11 cellular contexts compared by ENCODE assay signal in genomic region chr14:21494902-21495762, GRCh38. TPM values are rescaled to one million over a fixed set of nuclear protein-coding genes. Genes with fewer than 3 reads are reported as not detected.
A peak's percentile ranks its signal among the peaks of the same experiment; 100 is the strongest.
DNase-seq lines count a peak whose midpoint lies in the region; ATAC-seq and TF ChIP-seq lines count a peak whose summit lies in the region.
"Had no signal": no experiment of that assay in that cellular context is flagged by ENCODE, and none has a peak within 500 bp of the region (broad histone marks: within the 10 kb centered on the region; RNA-seq: fewer than 3 reads in every experiment).

No MANE protein-coding gene starts in this region.

- TF ChIP-seq CTCF in PC-3 (conservative IDR thresholded peaks at IDR 0.05; ENCODE audit: low read depth, low read length), result no peak
- no peak for TF ChIP-seq CTCF in fibroblast of lung (conservative IDR thresholded peaks at IDR 0.05 in 1 of 2, IDR thresholded peaks at IDR 0.05 in 1 of 2; ENCODE audit: low read depth in 1 of 2, low read length in 2 of 2)

- H3K27ac ChIP-seq in PC-3 (ENCODE audit: low read length) (no peak overlapping the region), fibroblast of lung (ENCODE audit: insufficient read depth, low read length) (no peak overlapping the region)

- intact Hi-C loops in activated naive CD4-positive, alpha-beta T cell treated with anti-CD3 and anti-CD28 coated beads for 36 hours (cut with micrococcal nuclease), result no loop called here
- intact Hi-C loops in PC-3 (cut with micrococcal nuclease), result no loop called here

- peak overlapping the region; percentile 54 for H3K27ac Mint-ChIP-seq in activated naive CD4-positive, alpha-beta T cell treated with anti-CD3 and anti-CD28 coated beads for 36 hours
- no peak overlapping the region for H3K27ac Mint-ChIP-seq in activated naive CD4-positive, alpha-beta T cell treated with anti-CD3 and anti-CD28 coated beads, Interleukin-2, amount 10 ng/mL, durations not matched to agents 7 days and 5 days
- peak overlapping the region; percentile 45 for H3K27ac Mint-ChIP-seq in stimulated activated effector memory CD8-positive, alpha-beta T cell treated with anti-CD3 and anti-CD28 coated beads, Interleukin-12 subunit alpha, Interleukin-12 subunit beta, amount 100 ng/mL, for 72 hours
- H3K27ac Mint-ChIP-seq: memory B cell had no signal

- no peaks in the 10 kb centered on the region for H3K27me3 Mint-ChIP-seq in activated naive CD4-positive, alpha-beta T cell treated with anti-CD3 and anti-CD28 coated beads for 36 hours (ENCODE audit: low read depth)
- H3K27me3 Mint-ChIP-seq in activated naive CD4-positive, alpha-beta T cell treated with anti-CD3 and anti-CD28 coated beads, Interleukin-2, amount 10 ng/mL, durations not matched to agents 7 days and 5 days, result no peaks in the 10 kb centered on the region
- H3K27me3 Mint-ChIP-seq: memory B cell had no signal

- H3K36me3 ChIP-seq in PC-3 (ENCODE audit: low read depth, low read length) (peaks cover 59% of the 10 kb centered on the region), fibroblast of lung (ENCODE audit: control insufficient read depth, insufficient read depth, low read length) (peaks cover 16% of the 10 kb centered on the region)

- BruUV-seq in PC-3 (replicated peaks; lab: Mats Ljungman, UMichigan), result no TSS peak

- no peaks in the 10 kb centered on the region for H4K20me1 ChIP-seq in PC-3 (ENCODE audit: low read length)
- H4K20me1 ChIP-seq in fibroblast of lung (ENCODE audit: control insufficient read depth, extremely low read depth, insufficient read depth, low read length), result no peaks in the 10 kb centered on the region

- no peak for DNase-seq in activated naive CD4-positive, alpha-beta T cell treated with anti-CD3 and anti-CD28 coated beads for 36 hours
- no peak for DNase-seq in activated naive CD4-positive, alpha-beta T cell treated with anti-CD3 and anti-CD28 coated beads, Interleukin-2, amount 10 ng/mL, durations not matched to agents 7 days and 5 days
- DNase-seq in PC-3 (no peak), fibroblast of lung (ENCODE audit: low read depth in 2 of 2) (peak; percentile 58 to 59), OCI-M2 (lab: John Stamatoyannopoulos, UW; ENCODE audit: unreplicated experiment) (no peak), HPDE6-E6E7 (ENCODE audit: extremely low spot score) (no peak)
- DNase-seq in stimulated activated effector memory CD8-positive, alpha-beta T cell treated with anti-CD3 and anti-CD28 coated beads, Interleukin-12 subunit alpha, Interleukin-12 subunit beta, amount 100 ng/mL, for 72 hours (ENCODE audit: low spot score in 2 of 2), result no peak
- DNase-seq in stimulated activated naive CD4-positive, alpha-beta T cell treated with Interleukin-2 at 50 U/mL for 16 hours (lab: John Stamatoyannopoulos, UW), result no peak
- DNase-seq: stimulated activated CD4-positive, alpha-beta T cell treated with anti-CD3 and anti-CD28 coated beads, Interleukin-1b, Interleukin-23, amount 100 ng/mL, for 48 hours had no signal

- CTCF ChIA-PET in activated naive CD4-positive, alpha-beta T cell treated with anti-CD3 and anti-CD28 coated beads for 36 hours (lab: Charles Lee), result interaction anchor here (0.5 to 1.5 kb wide), 6 partner anchors 9 to 637 kb away, joined by 3 to 4 read pairs (median 3); no protein-coding TSS in a partner anchor
- CTCF ChIA-PET in activated naive CD4-positive, alpha-beta T cell treated with anti-CD3 and anti-CD28 coated beads, Interleukin-2, amount 10 ng/mL, durations not matched to agents 7 days and 5 days (lab: Charles Lee), result interaction anchor here (0.7 to 0.8 kb wide), 3 partner anchors 30 to 71 kb away, joined by 3 read pairs; no protein-coding TSS in a partner anchor
- CTCF ChIA-PET in PC-3 (lab: Charles Lee), result interaction anchor here (1.0 kb wide), 1 partner anchor 39 kb away, joined by 3 read pairs; the partner anchor contains the start of gene CHD8

- H3K4me3 Mint-ChIP-seq in activated naive CD4-positive, alpha-beta T cell treated with anti-CD3 and anti-CD28 coated beads for 36 hours, result no peak overlapping the region
- no peak overlapping the region for H3K4me3 Mint-ChIP-seq in activated naive CD4-positive, alpha-beta T cell treated with anti-CD3 and anti-CD28 coated beads, Interleukin-2, amount 10 ng/mL, durations not matched to agents 7 days and 5 days
- no peak overlapping the region for H3K4me3 Mint-ChIP-seq in stimulated activated effector memory CD8-positive, alpha-beta T cell treated with anti-CD3 and anti-CD28 coated beads, Interleukin-12 subunit alpha, Interleukin-12 subunit beta, amount 100 ng/mL, for 72 hours
- H3K4me3 Mint-ChIP-seq: memory B cell had no signal

- H3K4me1 ChIP-seq in PC-3 (ENCODE audit: insufficient read depth, low read length) (no peaks in the 10 kb centered on the region), fibroblast of lung (ENCODE audit: control insufficient read depth, extremely low read depth, insufficient read depth, low read length) (no peaks in the 10 kb centered on the region)

- H3K4me3 ChIP-seq in PC-3 (ENCODE audit: low read length), result no peak overlapping the region
- no peak overlapping the region for H3K4me3 ChIP-seq in fibroblast of lung (replicated peaks in 1 of 4; ENCODE audit: control extremely low read depth in 1 of 4, insufficient read depth in 1 of 4, low read depth in 3 of 4, low read length in 4 of 4)

- H3K9me3 ChIP-seq in PC-3 (ENCODE audit: low read length) (no peaks in the 10 kb centered on the region), fibroblast of lung (ENCODE audit: control insufficient read depth, insufficient read depth, low read depth, low read length) (no peaks in the 10 kb centered on the region)

- POLR2A ChIA-PET in PC-3 (lab: Charles Lee; ENCODE audit: unreplicated experiment), result interaction anchor here (0.6 to 0.7 kb wide), 3 partner anchors 8 to 16 kb away, joined by 3 to 7 read pairs (median 5); partner anchors contain the start of gene METTL3

- H3K27me3 ChIP-seq in PC-3 (ENCODE audit: low read length) (no peaks in the 10 kb centered on the region), fibroblast of lung (ENCODE audit: control insufficient read depth, insufficient read depth, low read length) (no peaks in the 10 kb centered on the region)

- peaks cover 14% of the 10 kb centered on the region for H3K4me1 Mint-ChIP-seq in activated naive CD4-positive, alpha-beta T cell treated with anti-CD3 and anti-CD28 coated beads for 36 hours (ENCODE audit: low read depth)
- peaks cover 16% of the 10 kb centered on the region for H3K4me1 Mint-ChIP-seq in activated naive CD4-positive, alpha-beta T cell treated with anti-CD3 and anti-CD28 coated beads, Interleukin-2, amount 10 ng/mL, durations not matched to agents 7 days and 5 days
- peaks cover 8% of the 10 kb centered on the region for H3K4me1 Mint-ChIP-seq in stimulated activated effector memory CD8-positive, alpha-beta T cell treated with anti-CD3 and anti-CD28 coated beads, Interleukin-12 subunit alpha, Interleukin-12 subunit beta, amount 100 ng/mL, for 72 hours
- H3K4me1 Mint-ChIP-seq: memory B cell had no signal

- ATAC-seq in PC-3, result peak; percentile 8; the same call in 1 of the 2 replicates
- ATAC-seq in stimulated activated effector memory CD8-positive, alpha-beta T cell treated with anti-CD3 and anti-CD28 coated beads, Interleukin-12 subunit alpha, Interleukin-12 subunit beta, amount 100 ng/mL, for 72 hours, result no peak
- ATAC-seq: Panc1 had no signal

- H3K9ac ChIP-seq in PC-3 (ENCODE audit: low read length), result no peak overlapping the region
- H3K9ac ChIP-seq in fibroblast of lung (ENCODE audit: insufficient read depth, low read length), result no peak overlapping the region

- H3K9me3 Mint-ChIP-seq in activated naive CD4-positive, alpha-beta T cell treated with anti-CD3 and anti-CD28 coated beads for 36 hours, result no peaks in the 10 kb centered on the region
- H3K9me3 Mint-ChIP-seq in activated naive CD4-positive, alpha-beta T cell treated with anti-CD3 and anti-CD28 coated beads, Interleukin-2, amount 10 ng/mL, durations not matched to agents 7 days and 5 days, result no peaks in the 10 kb centered on the region
- H3K9me3 Mint-ChIP-seq in stimulated activated effector memory CD8-positive, alpha-beta T cell treated with anti-CD3 and anti-CD28 coated beads, Interleukin-12 subunit alpha, Interleukin-12 subunit beta, amount 100 ng/mL, for 72 hours, result no peaks in the 10 kb centered on the region
- H3K9me3 Mint-ChIP-seq: memory B cell had no signal

- no peaks in the 10 kb centered on the region for H3K9me2 ChIP-seq in PC-3 (replicated peaks; ENCODE audit: low read length)

- H3K36me3 Mint-ChIP-seq in activated naive CD4-positive, alpha-beta T cell treated with anti-CD3 and anti-CD28 coated beads for 36 hours (ENCODE audit: low read depth), result peaks cover 31% of the 10 kb centered on the region
- peaks cover 54% of the 10 kb centered on the region for H3K36me3 Mint-ChIP-seq in activated naive CD4-positive, alpha-beta T cell treated with anti-CD3 and anti-CD28 coated beads, Interleukin-2, amount 10 ng/mL, durations not matched to agents 7 days and 5 days
- peaks cover 100% of the 10 kb centered on the region for H3K36me3 Mint-ChIP-seq in stimulated activated effector memory CD8-positive, alpha-beta T cell treated with anti-CD3 and anti-CD28 coated beads, Interleukin-12 subunit alpha, Interleukin-12 subunit beta, amount 100 ng/mL, for 72 hours

- no peak overlapping the region for H2AFZ ChIP-seq in PC-3 (ENCODE audit: low read length)
- no peak overlapping the region for H2AFZ ChIP-seq in fibroblast of lung (ENCODE audit: low read length)

- no peaks in the 10 kb centered on the region for H3K79me2 ChIP-seq in PC-3 (ENCODE audit: low read length)
- H3K79me2 ChIP-seq in fibroblast of lung (ENCODE audit: control insufficient read depth, insufficient read depth, low read length), result no peaks in the 10 kb centered on the region

- H3K4me2 ChIP-seq in PC-3 (ENCODE audit: low read length) (no peak overlapping the region), fibroblast of lung (ENCODE audit: extremely low read depth, insufficient read depth, low read length) (no peak overlapping the region)

- H3F3A ChIP-seq in PC-3 (ENCODE audit: low read length, unreplicated experiment), result no peaks in the 10 kb centered on the region

RNA-seq across cellular contexts. Expression of gene METTL3, which starts 16.0 kb away (rescaled TPM):
- total RNA-seq in activated naive CD4-positive, alpha-beta T cell treated with anti-CD3 and anti-CD28 coated beads for 36 hours, result 10 to 100 TPM; 60.6 TPM
- 47.6 and 57.1 TPM in 2 replicates for total RNA-seq in PC-3 (2014; rRNA removed)
- total RNA-seq in fibroblast of lung, result 54.4 and 59.9 TPM in 2 replicates
- 39.2 and 44.0 TPM in 2 replicates for polyA plus RNA-seq in fibroblast of lung
- polyA plus RNA-seq in fibroblast of lung (2012), result 22.2 and 29.1 TPM in 2 replicates
- polyA minus RNA-seq in fibroblast of lung (ENCODE audit: low replicate concordance), result 71.9 and 80.8 TPM in 2 replicates

RNA-seq across cellular contexts. Expression of gene TOX4, which starts 18.1 kb away (rescaled TPM):
- 10 to 100 TPM; 57.4 to 58.6 TPM for total RNA-seq in activated naive CD4-positive, alpha-beta T cell treated with anti-CD3 and anti-CD28 coated beads for 36 hours
- 26.7 and 38.5 TPM in 2 replicates for total RNA-seq in PC-3 (2014; rRNA removed)
- total RNA-seq in fibroblast of lung, result 19.8 and 30.6 TPM in 2 replicates
- 86.1 and 92.5 TPM in 2 replicates for polyA plus RNA-seq in fibroblast of lung
- 69.0 and 72.8 TPM in 2 replicates for polyA plus RNA-seq in fibroblast of lung (2012)
- polyA minus RNA-seq in fibroblast of lung (ENCODE audit: low replicate concordance), result 85.6 and 162 TPM in 2 replicates

RNA-seq across cellular contexts. Expression of gene RAB2B, which starts 18.4 kb away (rescaled TPM):
- 10 to 100 TPM; 20.5 to 21.4 TPM for total RNA-seq in activated naive CD4-positive, alpha-beta T cell treated with anti-CD3 and anti-CD28 coated beads for 36 hours
- 11.7 and 26.8 TPM in 2 replicates for total RNA-seq in PC-3 (2014; rRNA removed)
- total RNA-seq in fibroblast of lung, result 22.3 and 31.7 TPM in 2 replicates
- polyA plus RNA-seq in fibroblast of lung, result 17.6 and 27.8 TPM in 2 replicates
- polyA plus RNA-seq in fibroblast of lung (2012), result 14.3 and 15.7 TPM in 2 replicates
- 4.4 and 12.7 TPM in 2 replicates for polyA minus RNA-seq in fibroblast of lung (ENCODE audit: low replicate concordance)

RNA-seq across cellular contexts. Expression of gene SALL2, which starts 31.0 kb away (rescaled TPM):
- 1 to 10 TPM; 3.1 to 4.1 TPM for total RNA-seq in activated naive CD4-positive, alpha-beta T cell treated with anti-CD3 and anti-CD28 coated beads for 36 hours
- total RNA-seq in PC-3 (2014; rRNA removed) (4.1 and 6.0 TPM in 2 replicates), fibroblast of lung (3.1 and 3.5 TPM in 2 replicates)
- 3.9 and 6.1 TPM in 2 replicates for polyA plus RNA-seq in fibroblast of lung
- polyA plus RNA-seq in fibroblast of lung (2012), result 5.0 and 8.0 TPM in 2 replicates
- 14.7 and 22.0 TPM in 2 replicates for polyA minus RNA-seq in fibroblast of lung (ENCODE audit: low replicate concordance)

RNA-seq across cellular contexts. Expression of gene CHD8, which starts 39.2 kb away (rescaled TPM):
- 10 to 100 TPM; 73.9 to 75.5 TPM for total RNA-seq in activated naive CD4-positive, alpha-beta T cell treated with anti-CD3 and anti-CD28 coated beads for 36 hours
- 57.4 and 81.0 TPM in 2 replicates for total RNA-seq in PC-3 (2014; rRNA removed)
- total RNA-seq in fibroblast of lung, result 46.5 and 56.3 TPM in 2 replicates
- polyA plus RNA-seq in fibroblast of lung, result 11.1 and 19.3 TPM in 2 replicates
- polyA plus RNA-seq in fibroblast of lung (2012), result 43.9 and 44.2 TPM in 2 replicates
- polyA minus RNA-seq in fibroblast of lung (ENCODE audit: low replicate concordance), result 157 and 198 TPM in 2 replicates

Comparison
In these comparisons a context has a peak if more than half of its experiments do, and no peak if none do; other contexts are left out.
1. DNase-seq: peak in fibroblast of lung (2 of 2); none in activated naive CD4-positive, alpha-beta T cell treated with anti-CD3 and anti-CD28 coated beads for 36 hours (single experiment), activated naive CD4-positive, alpha-beta T cell treated with anti-CD3 and anti-CD28 coated beads, Interleukin-2, amount 10 ng/mL, durations not matched to agents 7 days and 5 days (single experiment), PC-3 (single experiment), stimulated activated effector memory CD8-positive, alpha-beta T cell treated with anti-CD3 and anti-CD28 coated beads, Interleukin-12 subunit alpha, Interleukin-12 subunit beta, amount 100 ng/mL, for 72 hours (0 of 2), OCI-M2 (single experiment), stimulated activated naive CD4-positive, alpha-beta T cell treated with Interleukin-2 at 50 U/mL for 16 hours (single experiment) and HPDE6-E6E7 (single experiment).